40 cellular contexts compared by ENCODE assay signal in the genomic region with DNA sequence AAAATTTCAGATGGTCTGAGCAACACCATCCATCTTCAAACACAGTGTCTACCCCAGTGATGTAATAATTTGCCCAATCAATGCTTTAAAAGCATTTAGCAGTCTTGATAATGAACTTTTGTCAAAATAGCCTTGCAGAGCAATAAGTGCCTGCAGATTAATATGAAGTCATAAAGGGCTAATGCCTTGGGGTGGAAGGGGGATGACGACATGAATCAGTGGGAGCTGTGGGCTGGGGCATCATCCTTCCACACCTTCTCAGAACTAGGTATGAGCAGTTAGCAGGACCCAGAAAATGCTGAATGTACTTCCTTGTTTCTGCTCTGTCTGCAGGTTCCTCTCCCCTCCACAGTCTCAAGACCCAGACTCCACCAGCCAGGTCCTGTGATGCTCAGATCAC.
"Had no signal": no experiment of that assay in that cellular context is flagged by ENCODE, and none has a peak within 500 bp of the region (broad histone marks: within the 10 kb centered on the region; RNA-seq: fewer than 3 reads in every experiment).

No MANE protein-coding gene starts in this region.

- H3K4me3 Mint-ChIP-seq: activated naive CD4-positive, alpha-beta T cell treated with anti-CD3 and anti-CD28 coated beads for 36 hours; activated naive CD4-positive, alpha-beta T cell treated with anti-CD3 and anti-CD28 coated beads, Interleukin-2, amount 10 ng/mL, durations not matched to agents 7 days and 5 days; activated naive CD4-positive, alpha-beta T cell treated with anti-CD3 and anti-CD28 coated beads, Interleukin-2, amount 50 U/mL, for 24 hours; activated naive CD8-positive, alpha-beta T cell; activated naive CD8-positive, alpha-beta T cell treated with anti-CD3 and anti-CD28 coated beads for 36 hours; activated naive CD8-positive, alpha-beta T cell treated with anti-CD3 and anti-CD28 coated beads, Interleukin-2, amount 10 ng/mL, durations not matched to agents 7 days and 5 days; activated naive CD8-positive, alpha-beta T cell treated with anti-CD3 and anti-CD28 coated beads, Interleukin-2, amount 50 U/mL, for 24 hours; activated T-cell treated with anti-CD3 and anti-CD28 coated beads, Interleukin-2, amount 50 U/mL, for 24 hours; activated T-cell treated with anti-CD3 and anti-CD28 coated beads, Interleukin-2, amount 50 U/mL, for 4 hours; activated T-cell treated with anti-CD3 and anti-CD28 coated beads, Interleukin-2, amount 50 U/mL, for 72 hours; activated T-helper 1 cell treated with anti-CD3 and anti-CD28 coated beads, Interleukin-12 subunit alpha, Interleukin-12 subunit beta, Interleukin-2, Interleukin-4 antibody, amounts not matched to agents 30 ng/mL and 10 ng/mL and 1 ng/mL, durations not matched to agents 14 hours and 24 hours and 36 hours; activated T-helper 17 cell treated with anti-CD3 and anti-CD28 coated beads, Interleukin-2, amount 50 U/mL, for 72 hours; brain; central memory CD8-positive, alpha-beta T cell had no signal

- H3K4me1 ChIP-seq: ascending aorta, body of pancreas, breast epithelium had no signal

- H3K27ac Mint-ChIP-seq: activated naive CD4-positive, alpha-beta T cell treated with anti-CD3 and anti-CD28 coated beads for 36 hours; activated naive CD4-positive, alpha-beta T cell treated with anti-CD3 and anti-CD28 coated beads, Interleukin-2, amount 10 ng/mL, durations not matched to agents 7 days and 5 days; activated naive CD4-positive, alpha-beta T cell treated with anti-CD3 and anti-CD28 coated beads, Interleukin-2, amount 50 U/mL, for 24 hours; activated naive CD4-positive, alpha-beta T cell treated with anti-CD3 and anti-CD28 coated beads, Interleukin-2, amount 50 U/mL, for 72 hours; activated naive CD8-positive, alpha-beta T cell; activated naive CD8-positive, alpha-beta T cell treated with anti-CD3 and anti-CD28 coated beads for 36 hours; activated naive CD8-positive, alpha-beta T cell treated with anti-CD3 and anti-CD28 coated beads, Interleukin-2, amount 10 ng/mL, durations not matched to agents 7 days and 5 days; activated naive CD8-positive, alpha-beta T cell treated with anti-CD3 and anti-CD28 coated beads, Interleukin-2, amount 50 U/mL, for 24 hours; activated T-cell treated with anti-CD3 and anti-CD28 coated beads, Interleukin-2, amount 50 U/mL, for 24 hours; activated T-cell treated with anti-CD3 and anti-CD28 coated beads, Interleukin-2, amount 50 U/mL, for 72 hours; activated T-helper 1 cell treated with anti-CD3 and anti-CD28 coated beads, Interleukin-12 subunit alpha, Interleukin-12 subunit beta, Interleukin-2, Interleukin-4 antibody, amounts not matched to agents 30 ng/mL and 10 ng/mL and 1 ng/mL, durations not matched to agents 14 hours and 24 hours and 36 hours; activated T-helper 17 cell treated with anti-CD3 and anti-CD28 coated beads, Interleukin-2, amount 50 U/mL, for 72 hours; activated T-helper 2 cell treated with anti-CD3 and anti-CD28 coated beads, Interferon-gamma antibody, Interleukin-2, Interleukin-4, amounts not matched to agents 10 μg/mL and 5 μg/mL and 100 μg/mL, durations not matched to agents 14 hours and 24 hours and 36 hours; brain had no signal

- H3K9me3 ChIP-seq: adrenal gland, ascending aorta, body of pancreas, breast epithelium had no signal

- H3K4me1 Mint-ChIP-seq: activated naive CD4-positive, alpha-beta T cell treated with anti-CD3 and anti-CD28 coated beads, Interleukin-2, amount 10 ng/mL, durations not matched to agents 7 days and 5 days; activated naive CD4-positive, alpha-beta T cell treated with anti-CD3 and anti-CD28 coated beads, Interleukin-2, amount 50 U/mL, for 24 hours; activated naive CD8-positive, alpha-beta T cell treated with anti-CD3 and anti-CD28 coated beads for 36 hours; activated naive CD8-positive, alpha-beta T cell treated with anti-CD3 and anti-CD28 coated beads, Interleukin-2, amount 10 ng/mL, durations not matched to agents 7 days and 5 days; activated naive CD8-positive, alpha-beta T cell treated with anti-CD3 and anti-CD28 coated beads, Interleukin-2, amount 50 U/mL, for 24 hours; activated T-helper 17 cell treated with anti-CD3 and anti-CD28 coated beads, Interleukin-2, amount 50 U/mL, for 72 hours; central memory CD8-positive, alpha-beta T cell had no signal

- H3K36me3 ChIP-seq: adrenal gland, ascending aorta, brain microvascular endothelial cell, breast epithelium, cardiac muscle cell had no signal

- ATAC-seq: activated naive CD4-positive, alpha-beta T cell treated with anti-CD3 and anti-CD28 coated beads, Interleukin-2, amount 50 U/mL, for 72 hours; activated naive CD8-positive, alpha-beta T cell treated with anti-CD3 and anti-CD28 coated beads, Interleukin-2, amount 50 U/mL, for 24 hours; activated T-cell treated with anti-CD3 and anti-CD28 coated beads, Interleukin-2, amount 50 U/mL, for 4 hours; activated T-cell treated with anti-CD3 and anti-CD28 coated beads, Interleukin-2, amount 50 U/mL, for 72 hours; activated T-helper 17 cell treated with anti-CD3 and anti-CD28 coated beads, Interleukin-2, amount 50 U/mL, for 72 hours; body of pancreas had no signal

- H3K9me3 Mint-ChIP-seq: activated naive CD4-positive, alpha-beta T cell treated with anti-CD3 and anti-CD28 coated beads for 36 hours; activated naive CD4-positive, alpha-beta T cell treated with anti-CD3 and anti-CD28 coated beads, Interleukin-2, amount 10 ng/mL, durations not matched to agents 7 days and 5 days; activated naive CD4-positive, alpha-beta T cell treated with anti-CD3 and anti-CD28 coated beads, Interleukin-2, amount 50 U/mL, for 24 hours; activated naive CD4-positive, alpha-beta T cell treated with anti-CD3 and anti-CD28 coated beads, Interleukin-2, amount 50 U/mL, for 72 hours; activated naive CD8-positive, alpha-beta T cell treated with anti-CD3 and anti-CD28 coated beads for 36 hours; activated naive CD8-positive, alpha-beta T cell treated with anti-CD3 and anti-CD28 coated beads, Interleukin-2, amount 10 ng/mL, durations not matched to agents 7 days and 5 days; activated naive CD8-positive, alpha-beta T cell treated with anti-CD3 and anti-CD28 coated beads, Interleukin-2, amount 50 U/mL, for 24 hours; activated T-cell treated with anti-CD3 and anti-CD28 coated beads, Interleukin-2, amount 50 U/mL, for 24 hours; activated T-cell treated with anti-CD3 and anti-CD28 coated beads, Interleukin-2, amount 50 U/mL, for 4 hours; activated T-cell treated with anti-CD3 and anti-CD28 coated beads, Interleukin-2, amount 50 U/mL, for 72 hours; activated T-helper 1 cell treated with anti-CD3 and anti-CD28 coated beads, Interleukin-12 subunit alpha, Interleukin-12 subunit beta, Interleukin-2, Interleukin-4 antibody, amounts not matched to agents 30 ng/mL and 10 ng/mL and 1 ng/mL, durations not matched to agents 14 hours and 24 hours and 36 hours; activated T-helper 17 cell treated with anti-CD3 and anti-CD28 coated beads, Interleukin-2, amount 50 U/mL, for 72 hours; activated T-helper 2 cell treated with anti-CD3 and anti-CD28 coated beads, Interferon-gamma antibody, Interleukin-2, Interleukin-4, amounts not matched to agents 10 μg/mL and 5 μg/mL and 100 μg/mL, durations not matched to agents 14 hours and 24 hours and 36 hours; brain; central memory CD8-positive, alpha-beta T cell had no signal

- H3K36me3 Mint-ChIP-seq: activated naive CD4-positive, alpha-beta T cell treated with anti-CD3 and anti-CD28 coated beads, Interleukin-2, amount 10 ng/mL, durations not matched to agents 7 days and 5 days; activated naive CD4-positive, alpha-beta T cell treated with anti-CD3 and anti-CD28 coated beads, Interleukin-2, amount 50 U/mL, for 24 hours; activated naive CD4-positive, alpha-beta T cell treated with anti-CD3 and anti-CD28 coated beads, Interleukin-2, amount 50 U/mL, for 72 hours; activated naive CD8-positive, alpha-beta T cell; activated naive CD8-positive, alpha-beta T cell treated with anti-CD3 and anti-CD28 coated beads for 36 hours; activated naive CD8-positive, alpha-beta T cell treated with anti-CD3 and anti-CD28 coated beads, Interleukin-2, amount 10 ng/mL, durations not matched to agents 7 days and 5 days; brain had no signal

- H3K4me3 ChIP-seq: adrenal gland, ascending aorta, body of pancreas, breast epithelium, cardiac muscle cell had no signal

- H3K27ac ChIP-seq: adrenal gland, ascending aorta, body of pancreas, brain microvascular endothelial cell, breast epithelium, cardiac muscle cell had no signal

- H3K27me3 ChIP-seq: adrenal gland, ascending aorta, body of pancreas, brain microvascular endothelial cell, breast epithelium, cardiac muscle cell had no signal

- FAIRE-seq: astrocyte, bronchial epithelial cell had no signal

- DNase-seq: activated effector memory CD4-positive, alpha-beta T cell treated with anti-CD3 and anti-CD28 coated beads, Interleukin-2, amount 50 U/mL, for 16 hours; activated effector memory CD4-positive, alpha-beta T cell treated with Interleukin-2 at 50 U/mL for 16 hours; activated gamma-delta T cell; activated gamma-delta T cell treated with Interleukin-2 at 50 U/mL for 16 hours; activated naive CD4-positive, alpha-beta T cell; activated naive CD4-positive, alpha-beta T cell treated with anti-CD3 and anti-CD28 coated beads for 36 hours; activated naive CD4-positive, alpha-beta T cell treated with anti-CD3 and anti-CD28 coated beads, Interleukin-2, amount 10 ng/mL, durations not matched to agents 7 days and 5 days; activated naive CD4-positive, alpha-beta T cell treated with anti-CD3 and anti-CD28 coated beads, Interleukin-2, amount 50 U/mL, for 16 hours; activated naive CD4-positive, alpha-beta T cell treated with Interleukin-2 at 50 U/mL for 16 hours; activated naive CD8-positive, alpha-beta T cell treated with anti-CD3 and anti-CD28 coated beads for 36 hours; activated naive CD8-positive, alpha-beta T cell treated with anti-CD3 and anti-CD28 coated beads, Interleukin-2, amount 10 ng/mL, durations not matched to agents 7 days and 5 days; activated naive CD8-positive, alpha-beta T cell treated with anti-CD3 and anti-CD28 coated beads, Interleukin-2, amount 50 U/mL, for 24 hours; activated T-cell treated with anti-CD3 and anti-CD28 coated beads, Interleukin-2, amount 50 U/mL, for 1 hour; activated T-cell treated with anti-CD3 and anti-CD28 coated beads, Interleukin-2, amount 50 U/mL, for 24 hours; activated T-cell treated with anti-CD3 and anti-CD28 coated beads, Interleukin-2, amount 50 U/mL, for 4 hours; activated T-cell treated with anti-CD3 and anti-CD28 coated beads, Interleukin-2, amount 50 U/mL, for 48 hours; activated T-cell treated with anti-CD3 and anti-CD28 coated beads, Interleukin-2, amount 50 U/mL, for 72 hours; adrenal gland; amniotic stem cell; amygdala; anterior cingulate cortex; aorta; body of pancreas; brain microvascular endothelial cell; caudate nucleus; central memory CD4-positive, alpha-beta T cell; cerebellar nuclear complex had no signal
